Comparison of ENCODE assay signal across 22 cellular contexts in the genomic region with DNA sequence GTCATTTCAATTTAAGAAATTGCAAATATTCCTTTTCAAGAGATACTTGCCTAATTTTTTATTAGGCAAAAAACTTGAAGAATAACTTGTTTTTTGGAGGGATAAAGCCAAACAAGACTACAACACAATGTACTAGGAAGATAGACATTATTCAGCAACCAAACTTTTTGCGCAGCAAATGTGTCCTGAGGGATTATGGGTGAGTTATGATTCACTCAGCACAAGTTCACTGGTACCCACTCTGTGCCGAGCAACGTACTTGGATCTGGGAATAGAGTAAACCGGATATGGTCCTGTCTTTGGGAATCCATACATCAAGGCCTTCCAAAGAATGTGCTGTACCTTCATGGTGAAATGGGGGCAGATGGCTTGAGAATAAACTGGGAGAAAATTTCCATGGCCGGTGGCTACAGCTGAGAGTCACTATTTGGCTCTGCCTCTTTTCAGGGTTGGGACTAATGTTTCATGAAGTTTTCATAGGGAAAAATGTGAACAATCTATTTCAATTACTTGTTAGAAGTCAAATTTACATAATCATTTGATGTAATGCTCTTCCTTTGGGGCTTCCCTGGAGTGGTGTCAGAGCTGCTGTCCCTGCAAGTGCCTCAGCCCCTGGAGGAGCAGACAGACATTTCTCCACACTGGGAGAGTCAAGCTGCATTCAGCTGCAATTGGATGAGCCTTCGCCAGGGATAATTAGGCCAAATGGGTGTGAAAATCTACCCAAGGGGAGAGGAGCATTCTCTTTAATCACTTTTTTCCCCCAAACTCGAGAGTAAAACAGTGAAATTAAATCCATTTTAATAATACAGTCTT.
"Had no signal": no experiment of that assay in that cellular context is flagged by ENCODE, and none has a peak within 500 bp of the region (broad histone marks: within the 10 kb centered on the region; RNA-seq: fewer than 3 reads in every experiment).

No MANE protein-coding gene starts in this region.

- H3K27ac ChIP-seq: ascending aorta, brain microvascular endothelial cell, lower lobe of right lung, skin epidermis, tibial artery had no signal

- H3K36me3 ChIP-seq: ascending aorta, brain microvascular endothelial cell, lower lobe of right lung, tibial artery had no signal

- H3K27me3 ChIP-seq: ascending aorta, brain microvascular endothelial cell, tibial artery had no signal

- H3K27ac Mint-ChIP-seq: activated CD4-positive, alpha-beta T cell treated with anti-CD3 and anti-CD28 coated beads, Interleukin-2, amount 10 ng/mL, durations not matched to agents 7 days and 5 days; activated CD8-positive, alpha-beta T cell treated with anti-CD3 and anti-CD28 coated beads, Interleukin-2, amount 10 ng/mL, durations not matched to agents 7 days and 5 days; activated naive CD4-positive, alpha-beta T cell treated with anti-CD3 and anti-CD28 coated beads, Interleukin-2, amount 50 U/mL, for 24 hours; naive B cell; stimulated activated naive CD8-positive, alpha-beta T cell treated with anti-CD3 and anti-CD28 coated beads, Interleukin-15, Interleukin-2, amounts not matched to agents 100 ng/mL and 50 ng/mL, for 24 hours had no signal

- H3K9me3 ChIP-seq: ascending aorta, lower lobe of right lung, tibial artery had no signal

- H3K9me3 Mint-ChIP-seq: activated CD4-positive, alpha-beta T cell treated with anti-CD3 and anti-CD28 coated beads, Interleukin-2, amount 10 ng/mL, durations not matched to agents 7 days and 5 days; activated naive CD4-positive, alpha-beta T cell treated with anti-CD3 and anti-CD28 coated beads, Interleukin-2, amount 50 U/mL, for 24 hours; stimulated activated naive CD8-positive, alpha-beta T cell treated with anti-CD3 and anti-CD28 coated beads, Interleukin-15, Interleukin-2, amounts not matched to agents 100 ng/mL and 50 ng/mL, for 24 hours had no signal

- H3K4me3 ChIP-seq: ascending aorta, lower lobe of right lung, skin epidermis, tibial artery had no signal

- H3K36me3 Mint-ChIP-seq: activated naive CD4-positive, alpha-beta T cell treated with anti-CD3 and anti-CD28 coated beads, Interleukin-2, amount 50 U/mL, for 24 hours; naive B cell had no signal

- ATAC-seq: activated CD4-positive, CD25-positive, alpha-beta regulatory T cell treated with anti-CD3 and anti-CD28 coated beads, Interleukin-2, amount 50 U/mL, for 24 hours; activated CD8-positive, alpha-beta T cell treated with anti-CD3 and anti-CD28 coated beads, Interleukin-2, amount 10 ng/mL, durations not matched to agents 7 days and 5 days; left colon; lower lobe of right lung; SK-N-SH treated with all-trans-retinoic acid at 6 μM for 48 hours had no signal

- H3K27me3 Mint-ChIP-seq: activated CD4-positive, alpha-beta T cell treated with anti-CD3 and anti-CD28 coated beads, Interleukin-2, amount 10 ng/mL, durations not matched to agents 7 days and 5 days had no signal

- H3K4me3 Mint-ChIP-seq: activated CD4-positive, alpha-beta T cell treated with anti-CD3 and anti-CD28 coated beads, Interleukin-2, amount 10 ng/mL, durations not matched to agents 7 days and 5 days; activated CD8-positive, alpha-beta T cell treated with anti-CD3 and anti-CD28 coated beads, Interleukin-2, amount 10 ng/mL, durations not matched to agents 7 days and 5 days; activated naive CD4-positive, alpha-beta T cell treated with anti-CD3 and anti-CD28 coated beads, Interleukin-2, amount 50 U/mL, for 24 hours; naive B cell; stimulated activated naive CD8-positive, alpha-beta T cell treated with anti-CD3 and anti-CD28 coated beads, Interleukin-15, Interleukin-2, amounts not matched to agents 100 ng/mL and 50 ng/mL, for 24 hours had no signal

- H3K4me1 Mint-ChIP-seq: activated CD4-positive, alpha-beta T cell treated with anti-CD3 and anti-CD28 coated beads, Interleukin-2, amount 10 ng/mL, durations not matched to agents 7 days and 5 days; activated naive CD4-positive, alpha-beta T cell treated with anti-CD3 and anti-CD28 coated beads, Interleukin-2, amount 50 U/mL, for 24 hours; naive B cell had no signal

- H3K4me1 ChIP-seq: lower lobe of right lung had no signal

- DNase-seq: activated CD4-positive, alpha-beta T cell treated with anti-CD3 and anti-CD28 coated beads, Interleukin-2, amount 10 ng/mL, durations not matched to agents 7 days and 5 days; activated CD8-positive, alpha-beta T cell treated with anti-CD3 and anti-CD28 coated beads, Interleukin-2, amount 10 ng/mL, durations not matched to agents 7 days and 5 days; activated gamma-delta T cell treated with Interleukin-2 at 50 U/mL for 16 hours; activated T-cell treated with anti-CD3 and anti-CD28 coated beads, Interleukin-2, amount 50 U/mL, for 1 hour; brain microvascular endothelial cell; cerebellar nuclear complex; cortex of kidney; foreskin fibroblast; hippocampal formation; islet precursor cell; left colon; lower lobe of right lung; naive B cell; stimulated activated CD4-positive, alpha-beta T cell treated with anti-CD3 and anti-CD28 coated beads, Interleukin-1b, Interleukin-23, amount 100 ng/mL, for 48 hours; substantia nigra had no signal
